In the genomic region with DNA sequence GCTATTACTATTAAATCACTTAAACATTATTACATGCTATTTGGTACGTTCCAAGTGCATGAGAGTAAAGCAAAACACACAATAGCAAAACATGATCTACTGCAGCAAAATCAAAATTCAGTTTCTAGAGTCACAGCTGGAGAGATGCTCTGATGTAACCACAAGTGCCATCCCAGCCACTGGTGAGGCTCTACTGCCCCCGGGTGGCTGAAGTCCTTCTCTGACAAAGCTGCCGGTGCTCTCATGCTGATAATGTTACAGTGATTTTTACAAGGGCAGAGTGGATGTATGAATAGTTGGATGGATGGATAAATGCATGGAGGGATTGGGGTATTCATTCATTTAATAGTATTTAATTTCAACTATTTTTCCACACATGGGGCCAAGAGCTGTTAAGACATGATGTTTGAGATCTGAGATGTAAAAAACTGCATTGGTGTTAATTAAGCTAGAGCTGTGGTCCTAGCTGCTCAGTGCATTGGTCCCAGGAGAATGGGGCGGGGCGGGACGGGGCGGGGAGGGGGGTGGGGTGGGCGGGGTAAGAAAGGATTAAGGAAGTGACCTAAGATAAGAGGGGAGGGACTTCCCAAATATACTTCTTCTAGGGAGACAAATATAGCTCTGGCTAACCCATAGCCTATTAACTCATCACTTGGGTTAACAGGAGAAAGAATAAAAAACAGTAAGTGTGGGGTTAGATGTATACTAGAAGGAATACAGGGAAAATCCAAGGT, we compare ENCODE assay signal across 9 cellular contexts. TPM values are rescaled to one million over a fixed set of nuclear protein-coding genes. Genes with fewer than 3 reads are reported as not detected.
DNase-seq lines count a peak whose midpoint lies in the region; ATAC-seq, FAIRE-seq and TF ChIP-seq lines count a peak whose summit lies in the region.
"Had no signal": no experiment of that assay in that cellular context is flagged by ENCODE, and none has a peak within 500 bp of the region (broad histone marks: within the 10 kb centered on the region; RNA-seq: fewer than 3 reads in every experiment).

No MANE protein-coding gene starts in this region.

- no peak overlapping the region for H2AFZ ChIP-seq in OCI-LY1 (ENCODE audit: low read length)

- no peak overlapping the region for H3K4me3 ChIP-seq in OCI-LY1 (ENCODE audit: low read depth, low read length, poor library complexity, severe bottlenecking)

- peak; percentile 96 for TF ChIP-seq CTCF in D721Med (IDR thresholded peaks at IDR 0.05; ENCODE audit: insufficient read depth, missing control alignments)
- peak; percentile 90 for TF ChIP-seq CTCF in OCI-LY1 (IDR thresholded peaks at IDR 0.05; ENCODE audit: low read length)

- no peaks in the 10 kb centered on the region for H3K79me2 ChIP-seq in OCI-LY1 (ENCODE audit: insufficient read depth, low read length)

- H3K27ac Mint-ChIP-seq in naive B cell: peak overlapping the region in 1 of 6 donors; percentile 58
- H3K27ac Mint-ChIP-seq: activated naive CD4-positive, alpha-beta T cell treated with anti-CD3 and anti-CD28 coated beads, Interleukin-2, amount 50 U/mL, for 24 hours had no signal

- H3K9me3 ChIP-seq in OCI-LY1 (ENCODE audit: low read length): no peaks in the 10 kb centered on the region

- peaks cover 4 to 10% (median 9%) of the 10 kb centered on the region in 3 donors for H3K4me1 Mint-ChIP-seq in naive B cell
- H3K4me1 Mint-ChIP-seq: activated naive CD4-positive, alpha-beta T cell treated with anti-CD3 and anti-CD28 coated beads, Interleukin-2, amount 50 U/mL, for 24 hours had no signal

- H3K4me2 ChIP-seq in OCI-LY1 (ENCODE audit: low read length): no peak overlapping the region

- no peak for TF ChIP-seq EP300 in Ishikawa (IDR thresholded peaks at IDR 0.05; ENCODE audit: borderline replicate concordance)

- H3K36me3 ChIP-seq in OCI-LY1 (ENCODE audit: insufficient read depth, low read length): no peaks in the 10 kb centered on the region

- no peaks in the 10 kb centered on the region for H3K27me3 ChIP-seq in OCI-LY1 (ENCODE audit: insufficient read depth, low read length)

- H3K4me3 Mint-ChIP-seq in naive B cell: no peak overlapping the region
- H3K4me3 Mint-ChIP-seq: activated naive CD4-positive, alpha-beta T cell treated with anti-CD3 and anti-CD28 coated beads, Interleukin-2, amount 50 U/mL, for 24 hours had no signal

- peak; percentile 43 for DNase-seq in D721Med (ENCODE audit: insufficient read length, low spot score)
- DNase-seq in activated T-cell treated with anti-CD3 and anti-CD28 coated beads for 1 hour (ENCODE audit: low read depth): peak; percentile 37
- DNase-seq in naive B cell: peak; percentile 40
- peak; percentile 73 for DNase-seq in stimulated activated naive CD8-positive, alpha-beta T cell treated with anti-CD3 and anti-CD28 coated beads, Interleukin-15, Interleukin-2, amounts not matched to agents 100 U/mL and 50 U/mL, for 24 hours

- no peak overlapping the region for H3K27ac ChIP-seq in OCI-LY1 (ENCODE audit: low read depth, low read length, poor library complexity, severe bottlenecking)

- H3K4me1 ChIP-seq in OCI-LY1 (ENCODE audit: insufficient read depth, low read length, severe bottlenecking): no peaks in the 10 kb centered on the region

- FAIRE-seq in D721Med (lab: Jason Lieb, UNC): peak; percentile 35

- peaks cover 0 to 3% (median 0%) of the 10 kb centered on the region in 7 donors for H3K9me3 Mint-ChIP-seq in naive B cell
- H3K9me3 Mint-ChIP-seq: activated naive CD4-positive, alpha-beta T cell treated with anti-CD3 and anti-CD28 coated beads, Interleukin-2, amount 50 U/mL, for 24 hours had no signal

- H3K9me2 ChIP-seq in OCI-LY1 (ENCODE audit: low read depth, low read length): no peaks in the 10 kb centered on the region

- no peaks in the 10 kb centered on the region for H4K20me1 ChIP-seq in OCI-LY1 (ENCODE audit: insufficient read depth, low read length)

- no peaks in the 10 kb centered on the region for H3F3A ChIP-seq in OCI-LY1 (ENCODE audit: insufficient read depth, low read length)

- no peaks in the 10 kb centered on the region for H3K36me3 Mint-ChIP-seq in naive B cell
- H3K36me3 Mint-ChIP-seq: activated naive CD4-positive, alpha-beta T cell treated with anti-CD3 and anti-CD28 coated beads, Interleukin-2, amount 50 U/mL, for 24 hours had no signal

- no peak overlapping the region for H3K9ac ChIP-seq in OCI-LY1 (ENCODE audit: low read length)

- H3K27me3 Mint-ChIP-seq in naive B cell: peaks cover 0 to 23% (median 15%) of the 10 kb centered on the region in 3 donors

- peak; percentile 99 for TF ChIP-seq RAD21 in Ishikawa (IDR thresholded peaks at IDR 0.05; ENCODE audit: low read depth)

- peak; percentile 79 for ATAC-seq in esophagus mucosa
- peak; percentile 75 to 83 for ATAC-seq in naive B cell (ENCODE audit: low read depth in 2 of 2)
- ATAC-seq in stimulated activated naive CD8-positive, alpha-beta T cell treated with anti-CD3 and anti-CD28 coated beads, Interleukin-15, Interleukin-2, amounts not matched to agents 100 U/mL and 50 U/mL, for 24 hours: peak; percentile 40
- ATAC-seq in GM21825 (IDR thresholded peaks at IDR 0.05; ENCODE audit: unreplicated experiment): no peak

TF ChIP-seq in Ishikawa, 13 proteins besides CTCF, POLR2A, EP300 and RAD21:
- peak; percentile 75 for TF ChIP-seq CEBPB (IDR thresholded peaks at IDR 0.05)
- TF ChIP-seq, protein P1, sequence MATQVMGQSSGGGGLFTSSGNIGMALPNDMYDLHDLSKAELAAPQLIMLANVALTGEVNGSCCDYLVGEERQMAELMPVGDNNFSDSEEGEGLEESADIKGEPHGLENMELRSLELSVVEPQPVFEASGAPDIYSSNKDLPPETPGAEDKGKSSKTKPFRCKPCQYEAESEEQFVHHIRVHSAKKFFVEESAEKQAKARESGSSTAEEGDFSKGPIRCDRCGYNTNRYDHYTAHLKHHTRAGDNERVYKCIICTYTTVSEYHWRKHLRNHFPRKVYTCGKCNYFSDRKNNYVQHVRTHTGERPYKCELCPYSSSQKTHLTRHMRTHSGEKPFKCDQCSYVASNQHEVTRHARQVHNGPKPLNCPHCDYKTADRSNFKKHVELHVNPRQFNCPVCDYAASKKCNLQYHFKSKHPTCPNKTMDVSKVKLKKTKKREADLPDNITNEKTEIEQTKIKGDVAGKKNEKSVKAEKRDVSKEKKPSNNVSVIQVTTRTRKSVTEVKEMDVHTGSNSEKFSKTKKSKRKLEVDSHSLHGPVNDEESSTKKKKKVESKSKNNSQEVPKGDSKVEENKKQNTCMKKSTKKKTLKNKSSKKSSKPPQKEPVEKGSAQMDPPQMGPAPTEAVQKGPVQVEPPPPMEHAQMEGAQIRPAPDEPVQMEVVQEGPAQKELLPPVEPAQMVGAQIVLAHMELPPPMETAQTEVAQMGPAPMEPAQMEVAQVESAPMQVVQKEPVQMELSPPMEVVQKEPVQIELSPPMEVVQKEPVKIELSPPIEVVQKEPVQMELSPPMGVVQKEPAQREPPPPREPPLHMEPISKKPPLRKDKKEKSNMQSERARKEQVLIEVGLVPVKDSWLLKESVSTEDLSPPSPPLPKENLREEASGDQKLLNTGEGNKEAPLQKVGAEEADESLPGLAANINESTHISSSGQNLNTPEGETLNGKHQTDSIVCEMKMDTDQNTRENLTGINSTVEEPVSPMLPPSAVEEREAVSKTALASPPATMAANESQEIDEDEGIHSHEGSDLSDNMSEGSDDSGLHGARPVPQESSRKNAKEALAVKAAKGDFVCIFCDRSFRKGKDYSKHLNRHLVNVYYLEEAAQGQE (IDR thresholded peaks at IDR 0.05; ENCODE audit: low read depth): no peak

RNA-seq across cellular contexts. Expression of gene SPESP1, which starts 5.3 kb away (rescaled TPM):
- 0.52 TPM for total RNA-seq in esophagus mucosa
- polyA plus RNA-seq in naive B cell (ENCODE audit: low read depth in 6 of 6): 1 to 10 TPM in 2 of 6 donors, under 1 TPM in 2, not detected in 2; 0.33 to 1.5 (median 1.1) TPM
